Comparison of ENCODE assay signal across 14 cellular contexts in the genomic region with DNA sequence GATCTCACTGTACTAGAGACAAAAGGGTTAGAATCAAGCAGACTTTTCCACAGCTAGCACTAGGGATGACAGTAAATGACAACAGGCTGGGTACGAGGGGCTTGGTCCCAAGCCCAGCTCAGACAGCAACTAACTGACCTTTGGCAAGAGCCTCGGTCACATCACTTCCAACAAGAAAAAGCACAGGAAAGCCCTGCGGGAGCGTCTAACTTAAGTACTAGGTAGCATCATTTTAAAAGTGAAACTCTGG. TPM values are rescaled to one million over a fixed set of nuclear protein-coding genes. Genes with fewer than 3 reads are reported as not detected.
A peak's percentile ranks its signal among the peaks of the same experiment; 100 is the strongest.
DNase-seq lines count a peak whose midpoint lies in the region; ATAC-seq and TF ChIP-seq lines count a peak whose summit lies in the region.
"Had no signal": no experiment of that assay in that cellular context is flagged by ENCODE, and none has a peak within 500 bp of the region (broad histone marks: within the 10 kb centered on the region; RNA-seq: fewer than 3 reads in every experiment).

No MANE protein-coding gene starts in this region.

- H3K4me1 ChIP-seq in endodermal cell (ENCODE audit: control insufficient read depth, insufficient read depth, low read length) (no peaks in the 10 kb centered on the region), muscle layer of colon (ENCODE audit: insufficient read depth, low read length) (peaks cover 27% of the 10 kb centered on the region), upper lobe of left lung (peaks cover 40 to 77% (median 51%) of the 10 kb centered on the region in 4 donors)

- H3K36me3 Mint-ChIP-seq in endodermal cell (ENCODE audit: low read depth) (peaks cover 3% of the 10 kb centered on the region), CD14-positive monocyte (no peaks in the 10 kb centered on the region)
- H3K36me3 Mint-ChIP-seq: activated naive CD8-positive, alpha-beta T cell treated with anti-CD3 and anti-CD28 coated beads for 36 hours had no signal

- ATAC-seq in upper lobe of left lung (ENCODE audit: low FRiP score in 2 of 2) = no peak
- ATAC-seq in HG03439 (IDR thresholded peaks at IDR 0.05; ENCODE audit: unreplicated experiment) = no peak
- ATAC-seq: SK-N-SH treated with all-trans-retinoic acid at 6 μM for 48 hours had no signal

- H3K9me3 ChIP-seq in endodermal cell (ENCODE audit: control insufficient read depth, low read length) = peaks cover 8% of the 10 kb centered on the region
- H3K9me3 ChIP-seq in muscle layer of colon (ENCODE audit: low read length) = no peaks in the 10 kb centered on the region
- H3K9me3 ChIP-seq in upper lobe of left lung = peaks cover 0 to 4% (median 0%) of the 10 kb centered on the region in 4 donors

- no peak for DNase-seq in RWPE1 (ENCODE audit: low spot score)
- no peak for DNase-seq in endodermal cell
- DNase-seq in upper lobe of left lung = no peak
- DNase-seq in CD14-positive monocyte (ENCODE audit: low spot score) = no peak
- no peak for DNase-seq in KBM-7
- no peak for DNase-seq in NCI-H187 treated with DMSO at 0.1 percent for 48 hours (lab: John Stamatoyannopoulos, UW)
- DNase-seq: activated naive CD8-positive, alpha-beta T cell treated with anti-CD3 and anti-CD28 coated beads for 36 hours; Kasumi-1; stimulated activated CD4-positive, alpha-beta T cell treated with anti-CD3 and anti-CD28 coated beads, Interleukin-12 subunit alpha, Interleukin-12 subunit beta, amount 100 ng/mL, for 4 hours had no signal

- CTCF ChIA-PET in RWPE1 (lab: Yijun Ruan, JAX) = interaction anchor here (1.0 kb wide), 1 partner anchor 82 kb away, joined by 3 read pairs; no protein-coding TSS in a partner anchor

- H3K4me1 Mint-ChIP-seq in endodermal cell = peaks cover 11% of the 10 kb centered on the region
- H3K4me1 Mint-ChIP-seq in CD14-positive monocyte = peaks cover 26% of the 10 kb centered on the region

- H3K27ac ChIP-seq in RWPE1 (peak overlapping the region; percentile 96), endodermal cell (ENCODE audit: low read depth, low read length) (peak overlapping the region; percentile 76), muscle layer of colon (ENCODE audit: low read depth, low read length) (peak overlapping the region; percentile 71), upper lobe of left lung (peak overlapping the region; percentile 82 to 90 (median 86))

- H3K9me3 Mint-ChIP-seq in endodermal cell = peaks cover 10% of the 10 kb centered on the region
- H3K9me3 Mint-ChIP-seq in CD14-positive monocyte = no peaks in the 10 kb centered on the region

- H3K27me3 ChIP-seq in endodermal cell (ENCODE audit: control insufficient read depth, insufficient read depth, low read length, poor library complexity, severe bottlenecking) (no peaks in the 10 kb centered on the region), muscle layer of colon (ENCODE audit: control insufficient read depth in 1 of 2, insufficient read depth in 2 of 2, low read length in 2 of 2) (no peaks in the 10 kb centered on the region), upper lobe of left lung (no peaks in the 10 kb centered on the region)

- H3K27ac Mint-ChIP-seq in endodermal cell (no peak overlapping the region), CD14-positive monocyte (no peak overlapping the region)
- H3K27ac Mint-ChIP-seq: activated naive CD8-positive, alpha-beta T cell treated with anti-CD3 and anti-CD28 coated beads for 36 hours had no signal

- no peak overlapping the region for H3K4me3 ChIP-seq in endodermal cell (ENCODE audit: low read length)
- peak overlapping the region; percentile 30 to 43 for H3K4me3 ChIP-seq in muscle layer of colon (ENCODE audit: low read depth in 1 of 2, low read length in 2 of 2)
- peak overlapping the region in 3 of 4 donors; percentile 12 to 32 (median 20) for H3K4me3 ChIP-seq in upper lobe of left lung
- H3K4me3 ChIP-seq: lung had no signal

- TF ChIP-seq EP300 in upper lobe of left lung (IDR thresholded peaks at IDR 0.05) = no peak

- no peaks in the 10 kb centered on the region for H3K36me3 ChIP-seq in endodermal cell (ENCODE audit: control insufficient read depth, insufficient read depth, low read length)
- H3K36me3 ChIP-seq in muscle layer of colon (ENCODE audit: insufficient read depth, low read length) = no peaks in the 10 kb centered on the region
- no peaks in the 10 kb centered on the region for H3K36me3 ChIP-seq in upper lobe of left lung

- intact Hi-C loops in CD14-positive monocyte (cut with micrococcal nuclease) = no loop called here

- POLR2A ChIA-PET in RWPE1 (lab: Yijun Ruan, JAX; ENCODE audit: low non-redundant PET) = interaction anchor here (1.3 to 2.1 kb wide), 2 partner anchors 22 to 101 kb away, joined by 5 to 8 read pairs; a partner anchor contains a TSS

- in situ Hi-C loops in KBM-7 (cut with MboI; ENCODE audit: low pct_unique_long_range_greater_than_20kb, low sequenced_read_pairs) = no loop called here

- TF ChIP-seq CTCF in RWPE1 (conservative IDR thresholded peaks at IDR 0.05; ENCODE audit: low read depth) = no peak
- TF ChIP-seq CTCF in endodermal cell (conservative IDR thresholded peaks at IDR 0.05) = no peak
- TF ChIP-seq CTCF in upper lobe of left lung (IDR thresholded peaks at IDR 0.05) = no peak
- no peak for TF ChIP-seq CTCF in CD14-positive monocyte (IDR thresholded peaks at IDR 0.05)

- H3K9ac ChIP-seq in endodermal cell (ENCODE audit: extremely low read depth, low read length, poor library complexity, severe bottlenecking) (no peak overlapping the region), muscle layer of colon (ENCODE audit: low read length) (peak overlapping the region; percentile 2)

- no peak for TF ChIP-seq POLR2A in upper lobe of left lung (IDR thresholded peaks at IDR 0.05)

- no peaks in the 10 kb centered on the region for H3K27me3 Mint-ChIP-seq in endodermal cell (ENCODE audit: insufficient read depth)
- peaks cover 0 to 3% (median 1%) of the 10 kb centered on the region in 3 donors for H3K27me3 Mint-ChIP-seq in CD14-positive monocyte (ENCODE audit: low read depth in 3 of 3)
- H3K27me3 Mint-ChIP-seq: activated naive CD8-positive, alpha-beta T cell treated with anti-CD3 and anti-CD28 coated beads for 36 hours had no signal

- H3K4me3 Mint-ChIP-seq in endodermal cell (no peak overlapping the region), CD14-positive monocyte (no peak overlapping the region)
- H3K4me3 Mint-ChIP-seq: activated naive CD8-positive, alpha-beta T cell treated with anti-CD3 and anti-CD28 coated beads for 36 hours had no signal

- 91 to 96% methylated on average over 4 of the region's 4 CpGs for WGBS in endodermal cell (ENCODE audit: insufficient coverage in 1 of 2, insufficient read length in 1 of 2), 2 experiments
- 20 to 42% methylated on average over 4 of the region's 4 CpGs for WGBS in upper lobe of left lung, 2 donors

RNA-seq across cellular contexts. Expression of a gene that starts 22.8 kb away (rescaled TPM):
- total RNA-seq in endodermal cell (not detected), upper lobe of left lung (not detected)
- not detected for polyA plus RNA-seq in endodermal cell (2013, experiment 1 of 2)
- not detected for polyA plus RNA-seq in endodermal cell (2013, experiment 2 of 2)
- polyA plus RNA-seq in CD14-positive monocyte = not detected
- total RNA-seq: activated naive CD8-positive, alpha-beta T cell treated with anti-CD3 and anti-CD28 coated beads for 36 hours; G401 had no signal

RNA-seq across cellular contexts. Expression of a gene that starts 48.2 kb away (rescaled TPM):
- total RNA-seq in endodermal cell = not detected
- not detected for polyA plus RNA-seq in endodermal cell (2013, experiment 1 of 2)
- not detected for polyA plus RNA-seq in endodermal cell (2013, experiment 2 of 2)
- total RNA-seq in upper lobe of left lung = not detected
- not detected for polyA plus RNA-seq in CD14-positive monocyte
- total RNA-seq: activated naive CD8-positive, alpha-beta T cell treated with anti-CD3 and anti-CD28 coated beads for 36 hours; G401; lung had no signal
- polyA plus RNA-seq: lung had no signal
